19 cellular contexts compared by ENCODE assay signal in the genomic region with DNA sequence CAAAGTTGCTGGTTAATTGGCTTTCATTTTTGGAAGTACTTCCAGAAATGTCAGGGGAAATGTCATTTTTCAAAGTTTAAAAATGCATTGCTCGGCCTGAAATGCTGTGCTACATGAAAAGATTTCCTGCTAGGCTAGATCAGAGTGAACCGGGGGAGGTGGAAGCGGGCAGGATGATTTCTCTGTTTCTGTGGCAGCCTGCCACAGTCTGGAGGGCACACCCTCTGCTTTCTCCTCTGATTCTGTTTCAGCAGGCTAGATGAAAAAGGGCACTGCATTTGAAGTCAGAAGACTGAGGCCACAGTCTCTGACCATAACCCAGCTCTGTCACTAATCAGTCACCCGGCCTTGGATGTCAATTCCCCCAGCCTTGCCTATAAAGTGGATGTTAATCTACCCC. TPM values are rescaled to one million over a fixed set of nuclear protein-coding genes. Genes with fewer than 3 reads are reported as not detected.
DNase-seq lines count a peak whose midpoint lies in the region; ATAC-seq and TF ChIP-seq lines count a peak whose summit lies in the region.
"Had no signal": no experiment of that assay in that cellular context is flagged by ENCODE, and none has a peak within 500 bp of the region (broad histone marks: within the 10 kb centered on the region; RNA-seq: fewer than 3 reads in every experiment).

No MANE protein-coding gene starts in this region.

- H3K36me3 ChIP-seq in IMR-90 (ENCODE audit: control insufficient read depth, insufficient read depth, low read length) (no peaks in the 10 kb centered on the region), parathyroid adenoma (ENCODE audit: control insufficient read depth, insufficient read depth, low read length) (no peaks in the 10 kb centered on the region)
- H3K36me3 ChIP-seq in effector memory CD4-positive, alpha-beta T cell (ENCODE audit: control insufficient read depth, insufficient read depth, low read length), result no peaks in the 10 kb centered on the region
- H3K36me3 ChIP-seq: thyroid gland had no signal

- no peaks in the 10 kb centered on the region for H4K20me1 ChIP-seq in IMR-90 (ENCODE audit: insufficient read depth, low read length)

- H3K9ac ChIP-seq in IMR-90 (ENCODE audit: low read depth, low read length), result no peak overlapping the region
- no peak overlapping the region for H3K9ac ChIP-seq in parathyroid adenoma

- TF ChIP-seq CTCF in IMR-90 (conservative IDR thresholded peaks at IDR 0.05; ENCODE audit: low read depth, low read length) (no peak), parathyroid adenoma (IDR thresholded peaks at IDR 0.05) (no peak)

- no peak overlapping the region for H2BK15ac ChIP-seq in IMR-90 (ENCODE audit: low read depth, low read length)

- H3K79me1 ChIP-seq in IMR-90 (ENCODE audit: low read depth in 1 of 2, low read length in 2 of 2), result no peaks in the 10 kb centered on the region

- no peak overlapping the region for H2BK120ac ChIP-seq in IMR-90 (ENCODE audit: low read depth, low read length)

- H2AK5ac ChIP-seq in IMR-90 (ENCODE audit: low read depth, low read length), result no peak overlapping the region

- H3K4me3 ChIP-seq in IMR-90 (ENCODE audit: insufficient read depth, low read depth, low read length) (no peak overlapping the region), parathyroid adenoma (ENCODE audit: low read depth, low read length) (no peak overlapping the region)
- no peak overlapping the region for H3K4me3 ChIP-seq in effector memory CD4-positive, alpha-beta T cell (ENCODE audit: insufficient read depth, low read depth, low read length, poor library complexity, severe bottlenecking)
- H3K4me3 ChIP-seq: skin epidermis, thyroid gland had no signal

- H4K5ac ChIP-seq in IMR-90 (ENCODE audit: low read depth, low read length), result no peak overlapping the region

- no peak overlapping the region for H3K4ac ChIP-seq in IMR-90 (ENCODE audit: low read depth, low read length)

- no peak overlapping the region for H4K8ac ChIP-seq in IMR-90 (ENCODE audit: low read depth in 2 of 2, low read length in 2 of 2)

- dilution Hi-C loops in IMR-90 (cut with HindIII; ENCODE audit: low sequenced_read_pairs, unreplicated experiment), result no loop called here

- H3K4me2 ChIP-seq in IMR-90 (ENCODE audit: low read depth, low read length) (no peak overlapping the region), parathyroid adenoma (ENCODE audit: low read length) (no peak overlapping the region)

- TF ChIP-seq POLR2A in IMR-90 (IDR thresholded peaks at IDR 0.05; ENCODE audit: low read depth, low read length), result no peak

- intact Hi-C loops in IMR-90 (cut with micrococcal nuclease), result no loop called here

- 0 out of 2 replicates have a peak, but pooled peaks have one; percentile 32 for ATAC-seq in IMR-90 (ENCODE audit: low read depth)
- ATAC-seq in esophagus mucosa, result peak; percentile 62
- ATAC-seq: activated CD8-positive, alpha-beta memory T cell treated with anti-CD3 and anti-CD28 coated beads, Interleukin-2, amount 10 ng/mL, durations not matched to agents 7 days and 5 days; natural killer cell had no signal

- no peaks in the 10 kb centered on the region for H3K9me3 ChIP-seq in IMR-90 (ENCODE audit: control insufficient read depth, insufficient read depth, low read length)
- no peaks in the 10 kb centered on the region for H3K9me3 ChIP-seq in parathyroid adenoma (ENCODE audit: control insufficient read depth, low read length)
- no peaks in the 10 kb centered on the region for H3K9me3 ChIP-seq in effector memory CD4-positive, alpha-beta T cell (ENCODE audit: control insufficient read depth, low read length)
- H3K9me3 ChIP-seq: thyroid gland had no signal

- H3K14ac ChIP-seq in IMR-90 (replicated peaks; ENCODE audit: low read depth, low read length), result no peak overlapping the region

- H3K56ac ChIP-seq in IMR-90 (ENCODE audit: extremely low read depth, insufficient read depth, low read length), result no peak overlapping the region

- H3K9me1 ChIP-seq in IMR-90 (ENCODE audit: insufficient read depth, low read length), result no peaks in the 10 kb centered on the region

- POLR2A ChIA-PET in IMR-90 (lab: Charles Lee; ENCODE audit: unreplicated experiment), result no interaction called here

- peak; percentile 28 for DNase-seq in NCI-H2029 (lab: John Stamatoyannopoulos, UW)
- DNase-seq in NCI-H2029 treated with DMSO at 0.1 percent for 48 hours (lab: John Stamatoyannopoulos, UW), result no peak
- no peak for DNase-seq in IMR-90
- no peak for DNase-seq in effector memory CD4-positive, alpha-beta T cell
- no peak for DNase-seq in NCI-H526 (lab: John Stamatoyannopoulos, UW)
- DNase-seq in NOMO-1 treated with DMSO at 0.1 percent for 48 hours (lab: John Stamatoyannopoulos, UW; ENCODE audit: unreplicated experiment), result no peak
- DNase-seq: 8988T; activated CD8-positive, alpha-beta memory T cell treated with anti-CD3 and anti-CD28 coated beads, Interleukin-2, amount 10 ng/mL, durations not matched to agents 7 days and 5 days; kidney; natural killer cell; NCI-H1092 treated with DMSO at 0.1 percent for 48 hours; NCI-H510A treated with DMSO at 0.1 percent for 48 hours; SIG-M5; thyroid gland had no signal

- no peaks in the 10 kb centered on the region for H3K79me2 ChIP-seq in parathyroid adenoma

- in situ Hi-C loops in IMR-90 (cut with MboI; ENCODE audit: low sequenced_read_pairs), result loop anchor here (5.0 kb wide), 1 partner anchor 196 kb away; no protein-coding TSS in a partner anchor

- H3K27me3 ChIP-seq in IMR-90 (ENCODE audit: control insufficient read depth, insufficient read depth, low read length) (peaks cover 4% of the 10 kb centered on the region; the same call in 1 of the 2 replicates), parathyroid adenoma (ENCODE audit: control insufficient read depth, insufficient read depth, low read length) (no peaks in the 10 kb centered on the region)
- no peaks in the 10 kb centered on the region for H3K27me3 ChIP-seq in effector memory CD4-positive, alpha-beta T cell (replicated peaks; ENCODE audit: control insufficient read depth, insufficient read depth, low read length, poor library complexity, severe bottlenecking)
- H3K27me3 ChIP-seq: thyroid gland had no signal

- H2BK20ac ChIP-seq in IMR-90 (ENCODE audit: low read depth, low read length), result no peak overlapping the region

- H3K4me1 ChIP-seq in IMR-90 (ENCODE audit: control insufficient read depth, insufficient read depth, low read length) (no peaks in the 10 kb centered on the region), parathyroid adenoma (no peaks in the 10 kb centered on the region)
- no peaks in the 10 kb centered on the region for H3K4me1 ChIP-seq in effector memory CD4-positive, alpha-beta T cell (ENCODE audit: control insufficient read depth, insufficient read depth, low read length, poor library complexity, severe bottlenecking)
- H3K4me1 ChIP-seq: thyroid gland had no signal

- no peak overlapping the region for H2AK9ac ChIP-seq in IMR-90 (replicated peaks; ENCODE audit: low read depth, low read length, poor library complexity)

- H3K23ac ChIP-seq in IMR-90 (ENCODE audit: low read depth, low read length), result no peak overlapping the region

- H2AFZ ChIP-seq in IMR-90 (replicated peaks; ENCODE audit: low read length, poor library complexity) (no peak overlapping the region), parathyroid adenoma (peak overlapping the region; percentile 22)

- TF ChIP-seq RAD21 in IMR-90 (IDR thresholded peaks at IDR 0.05; ENCODE audit: low read length), result no peak

- CTCF ChIA-PET in IMR-90 (lab: Yijun Ruan, JAX), result no interaction called here

- H3K18ac ChIP-seq in IMR-90 (ENCODE audit: low read depth, low read length), result no peak overlapping the region

- no TSS peak for BruUV-seq in IMR-90 (replicated peaks; lab: Mats Ljungman, UMichigan)

- no peak overlapping the region for H3K27ac ChIP-seq in IMR-90 (ENCODE audit: insufficient read depth, low read length)
- no peak overlapping the region for H3K27ac ChIP-seq in parathyroid adenoma
- H3K27ac ChIP-seq in effector memory CD4-positive, alpha-beta T cell (ENCODE audit: insufficient read depth, low read length, poor library complexity, severe bottlenecking), result no peak overlapping the region
- H3K27ac ChIP-seq: thyroid gland had no signal

- WGBS in IMR-90 (ENCODE audit: extremely low coverage in 2 of 2, insufficient read length in 1 of 2), 2 experiments, result no CpG with 5 or more reads among the region's 4 CpGs

- no peak overlapping the region for H4K91ac ChIP-seq in IMR-90 (ENCODE audit: insufficient read depth, low read depth, low read length)

- H2BK5ac ChIP-seq in IMR-90 (ENCODE audit: low read depth, low read length, poor library complexity, severe bottlenecking), result no peak overlapping the region

TF ChIP-seq in IMR-90, 13 proteins besides CTCF, POLR2A, EP300 and RAD21:
- TF ChIP-seq FOS (IDR thresholded peaks at IDR 0.05; ENCODE audit: low read depth, low read length) (no peak), SMC3 (IDR thresholded peaks at IDR 0.05; ENCODE audit: low read depth, low read length) (no peak)

RNA-seq across cellular contexts. Expression of gene BARX1, which starts 56.0 kb away (rescaled TPM):
- total RNA-seq in IMR-90 (2012; rRNA removed) (not detected in 2 replicates), esophagus mucosa (0.12 TPM)
- polyA plus RNA-seq in IMR-90 (2012; rRNA removed), result not detected in 2 replicates
- polyA plus RNA-seq in IMR-90 (2012; cell fraction: cytosol; rRNA removed), result 0.03 TPM in 1 of 2 replicates, not detected in the other
- not detected in 2 replicates for polyA plus RNA-seq in IMR-90 (2012; cell fraction: nucleus; rRNA removed; ENCODE audit: low replicate concordance)
- total RNA-seq: activated CD8-positive, alpha-beta memory T cell treated with anti-CD3 and anti-CD28 coated beads, Interleukin-2, amount 10 ng/mL, durations not matched to agents 7 days and 5 days; glomerular endothelial cell; H4; kidney; natural killer cell had no signal
